25 cellular contexts compared by ENCODE assay signal in the genomic region with DNA sequence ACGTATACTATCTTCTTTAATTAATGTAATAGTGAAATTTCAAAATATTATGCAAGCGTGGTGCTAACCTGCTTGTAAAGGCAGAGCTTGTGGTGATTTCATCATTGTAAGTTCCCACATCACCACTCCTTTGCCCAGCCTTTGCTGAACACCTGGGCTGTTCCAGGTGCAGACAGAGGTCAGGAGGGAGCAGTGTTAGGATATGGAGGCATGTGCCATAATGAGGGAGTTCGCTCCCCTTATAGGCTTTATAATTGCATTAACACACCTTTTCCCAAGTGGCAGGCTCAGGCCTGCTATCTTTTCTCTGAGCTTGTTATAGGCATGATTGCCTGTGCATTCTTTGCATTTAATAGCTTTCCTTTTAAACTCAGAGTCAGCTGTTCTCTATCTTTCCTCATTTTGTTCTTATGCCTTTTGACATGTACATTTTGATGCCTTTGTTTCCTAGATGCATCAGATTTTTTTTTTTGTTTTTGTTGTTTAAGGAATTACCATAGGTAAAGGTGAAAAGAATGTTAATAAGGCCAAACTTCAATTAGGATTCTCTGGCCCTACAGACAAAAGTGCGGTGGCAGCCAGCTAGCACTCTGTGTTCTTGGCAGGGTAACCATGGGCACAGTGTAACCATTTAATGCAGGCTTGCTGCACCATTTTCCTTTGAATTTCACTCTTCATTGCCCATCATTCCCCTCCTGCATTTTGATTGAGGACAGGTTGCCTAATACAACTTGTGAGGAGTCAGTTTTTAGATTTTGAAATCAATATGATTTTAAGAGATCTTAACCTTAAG. TPM values are rescaled to one million over a fixed set of nuclear protein-coding genes. Genes with fewer than 3 reads are reported as not detected.
DNase-seq lines count a peak whose midpoint lies in the region; ATAC-seq and TF ChIP-seq lines count a peak whose summit lies in the region.
"Had no signal": no experiment of that assay in that cellular context is flagged by ENCODE, and none has a peak within 500 bp of the region (broad histone marks: within the 10 kb centered on the region; RNA-seq: fewer than 3 reads in every experiment).

No MANE protein-coding gene starts in this region.

- H3K4me1 ChIP-seq in breast epithelium, result no peaks in the 10 kb centered on the region
- H3K4me1 ChIP-seq in upper lobe of right lung, result no peaks in the 10 kb centered on the region
- no peaks in the 10 kb centered on the region for H3K4me1 ChIP-seq in A673 (ENCODE audit: insufficient read depth, low read length, poor library complexity, severe bottlenecking)
- H3K4me1 ChIP-seq: BLaER1, right lobe of liver, transverse colon had no signal

- POLR2A ChIA-PET in MCF 10A (lab: Yijun Ruan, JAX) (interaction anchor here (0.6 to 2.2 kb wide), 20 partner anchors 10 to 675 kb away, joined by 3 to 43 read pairs (median 4); a partner anchor contains a TSS), A673 (lab: Charles Lee; ENCODE audit: low non-redundant PET) (interaction anchor here (0.7 kb wide), 1 partner anchor 211 kb away, joined by 4 read pairs; no protein-coding TSS in a partner anchor)

- H3K9me3 ChIP-seq in breast epithelium (no peaks in the 10 kb centered on the region), upper lobe of right lung (no peaks in the 10 kb centered on the region), A673 (ENCODE audit: low read depth, low read length, poor library complexity, severe bottlenecking) (no peaks in the 10 kb centered on the region)
- H3K9me3 ChIP-seq: BLaER1, right lobe of liver, transverse colon had no signal

- H3K4me3 Mint-ChIP-seq in MCF 10A (ENCODE audit: unreplicated experiment) (no peak overlapping the region), brain (peak overlapping the region in 2 of 5 experiments; percentile 38 to 73), chondrocyte (ENCODE audit: unreplicated experiment) (no peak overlapping the region)
- H3K4me3 Mint-ChIP-seq: activated naive CD4-positive, alpha-beta T cell treated with anti-CD3 and anti-CD28 coated beads for 36 hours; central memory CD8-positive, alpha-beta T cell; naive thymus-derived CD8-positive, alpha-beta T cell; stimulated activated naive CD8-positive, alpha-beta T cell treated with anti-CD3 and anti-CD28 coated beads, Interleukin-15, Interleukin-2, amounts not matched to agents 100 ng/mL and 50 ng/mL, for 24 hours had no signal

- H3K27ac ChIP-seq in breast epithelium, result no peak overlapping the region
- no peak overlapping the region for H3K27ac ChIP-seq in upper lobe of right lung
- no peak overlapping the region for H3K27ac ChIP-seq in A673 (ENCODE audit: low read depth, low read length, poor library complexity, severe bottlenecking)
- H3K27ac ChIP-seq: BLaER1, right lobe of liver, transverse colon had no signal

- BruUV-seq in MCF 10A (replicated peaks; lab: Mats Ljungman, UMichigan) (no TSS peak), A673 (replicated peaks; lab: Mats Ljungman, UMichigan) (no TSS peak)

- intact Hi-C loops in MCF 10A (cut with micrococcal nuclease) (no loop called here), breast epithelium (cut with DNase I; ENCODE audit: low total_unique reads) (no loop called here), upper lobe of right lung (cut with DNase I) (no loop called here), A673 (cut with micrococcal nuclease; ENCODE audit: unreplicated experiment) (no loop called here)

- H3K27me3 Mint-ChIP-seq in MCF 10A (ENCODE audit: insufficient read depth, unreplicated experiment) (no peaks in the 10 kb centered on the region), brain (no peaks in the 10 kb centered on the region), chondrocyte (ENCODE audit: low read depth) (no peaks in the 10 kb centered on the region)
- H3K27me3 Mint-ChIP-seq: central memory CD8-positive, alpha-beta T cell; naive thymus-derived CD8-positive, alpha-beta T cell; stimulated activated naive CD8-positive, alpha-beta T cell treated with anti-CD3 and anti-CD28 coated beads, Interleukin-15, Interleukin-2, amounts not matched to agents 100 ng/mL and 50 ng/mL, for 24 hours had no signal

- H3K36me3 ChIP-seq in breast epithelium (no peaks in the 10 kb centered on the region), upper lobe of right lung (peaks cover 34% of the 10 kb centered on the region), A673 (ENCODE audit: insufficient read depth, low read length, poor library complexity, severe bottlenecking) (no peaks in the 10 kb centered on the region)
- H3K36me3 ChIP-seq: transverse colon had no signal

- H3K27me3 ChIP-seq in breast epithelium, result no peaks in the 10 kb centered on the region
- H3K27me3 ChIP-seq in upper lobe of right lung, result no peaks in the 10 kb centered on the region
- no peaks in the 10 kb centered on the region for H3K27me3 ChIP-seq in A673 (replicated peaks; ENCODE audit: insufficient read depth, low read depth, low read length, poor library complexity)
- H3K27me3 ChIP-seq: BLaER1, right lobe of liver, transverse colon had no signal

- H3K36me3 Mint-ChIP-seq in MCF 10A (ENCODE audit: insufficient read depth, unreplicated experiment) (peaks cover 7% of the 10 kb centered on the region), brain (no peaks in the 10 kb centered on the region), chondrocyte (ENCODE audit: low read depth) (peaks cover 11% of the 10 kb centered on the region)

- CTCF ChIA-PET in MCF 10A (lab: Yijun Ruan, JAX), result interaction anchor here (0.6 to 2.3 kb wide), 10 partner anchors 8 to 717 kb away, joined by 3 to 20 read pairs (median 4); no protein-coding TSS in a partner anchor
- CTCF ChIA-PET in A673 (lab: Charles Lee), result interaction anchor here (0.7 kb wide), 1 partner anchor 14 kb away, joined by 4 read pairs; no protein-coding TSS in a partner anchor

- peak overlapping the region; percentile 29 for H3K27ac Mint-ChIP-seq in MCF 10A (ENCODE audit: low read depth, unreplicated experiment)
- H3K27ac Mint-ChIP-seq in brain, result peak overlapping the region in 4 of 5 experiments; percentile 20 to 92 (median 60)
- no peak overlapping the region for H3K27ac Mint-ChIP-seq in chondrocyte (ENCODE audit: unreplicated experiment)
- H3K27ac Mint-ChIP-seq: activated naive CD4-positive, alpha-beta T cell treated with anti-CD3 and anti-CD28 coated beads for 36 hours; naive thymus-derived CD8-positive, alpha-beta T cell; stimulated activated naive CD8-positive, alpha-beta T cell treated with anti-CD3 and anti-CD28 coated beads, Interleukin-15, Interleukin-2, amounts not matched to agents 100 ng/mL and 50 ng/mL, for 24 hours had no signal

- DNase-seq in MCF 10A (ENCODE audit: unreplicated experiment) (peak; percentile 70), breast epithelium (ENCODE audit: low spot score in 2 of 2) (no peak), hippocampal formation (lab: John Stamatoyannopoulos, UW) (peak; percentile 16 to 26), upper lobe of right lung (no peak), A673 (ENCODE audit: low spot score) (no peak), chondrocyte (ENCODE audit: low spot score) (no peak)
- DNase-seq in activated naive CD4-positive, alpha-beta T cell treated with Interleukin-2 at 50 U/mL for 16 hours, result no peak
- DNase-seq: activated naive CD4-positive, alpha-beta T cell treated with anti-CD3 and anti-CD28 coated beads for 36 hours; activated T-cell treated with anti-CD3 and anti-CD28 coated beads, Interleukin-2, amount 50 U/mL, for 1 hour; amniotic stem cell; DND-41; effector CD4-positive, alpha-beta T cell; Kasumi-1; kidney glomerular epithelial cell; naive thymus-derived CD8-positive, alpha-beta T cell; NCI-H1048; NCI-H2029 treated with DMSO at 0.1 percent for 48 hours; NCI-H526; right lobe of liver; T-helper 9 cell; transverse colon had no signal

- no peaks in the 10 kb centered on the region for H3K9me3 Mint-ChIP-seq in MCF 10A (ENCODE audit: unreplicated experiment)
- H3K9me3 Mint-ChIP-seq in brain, result no peaks in the 10 kb centered on the region
- H3K9me3 Mint-ChIP-seq in chondrocyte (ENCODE audit: low read depth), result no peaks in the 10 kb centered on the region
- H3K9me3 Mint-ChIP-seq: activated naive CD4-positive, alpha-beta T cell treated with anti-CD3 and anti-CD28 coated beads for 36 hours; central memory CD8-positive, alpha-beta T cell; naive thymus-derived CD8-positive, alpha-beta T cell; stimulated activated naive CD8-positive, alpha-beta T cell treated with anti-CD3 and anti-CD28 coated beads, Interleukin-15, Interleukin-2, amounts not matched to agents 100 ng/mL and 50 ng/mL, for 24 hours had no signal

- H3K4me3 ChIP-seq in breast epithelium (no peak overlapping the region), upper lobe of right lung (no peak overlapping the region), A673 (ENCODE audit: low read depth, low read length, poor library complexity, severe bottlenecking) (no peak overlapping the region)
- H3K4me3 ChIP-seq: BLaER1, right lobe of liver, transverse colon had no signal

- peak; percentile 43 for ATAC-seq in upper lobe of right lung
- ATAC-seq: naive thymus-derived CD8-positive, alpha-beta T cell; right lobe of liver had no signal

- no peak for TF ChIP-seq CTCF in MCF 10A (IDR thresholded peaks at IDR 0.05; ENCODE audit: unreplicated experiment)
- TF ChIP-seq CTCF in breast epithelium (IDR thresholded peaks at IDR 0.05), result no peak
- TF ChIP-seq CTCF in brain (conservative IDR thresholded peaks at IDR 0.05), result no peak
- TF ChIP-seq CTCF in upper lobe of right lung (IDR thresholded peaks at IDR 0.05), result no peak
- no peak for TF ChIP-seq CTCF in A673 (conservative IDR thresholded peaks at IDR 0.05; ENCODE audit: low read depth, low read length)
- TF ChIP-seq CTCF in chondrocyte (IDR thresholded peaks at IDR 0.05), result no peak

- no peak for TF ChIP-seq POLR2A in breast epithelium (IDR thresholded peaks at IDR 0.05)

- H3K4me1 Mint-ChIP-seq in MCF 10A (ENCODE audit: insufficient read depth, unreplicated experiment), result peaks cover 12% of the 10 kb centered on the region
- H3K4me1 Mint-ChIP-seq in brain, result peaks cover 18% of the 10 kb centered on the region
- H3K4me1 Mint-ChIP-seq in chondrocyte (ENCODE audit: low read depth), result no peaks in the 10 kb centered on the region
- H3K4me1 Mint-ChIP-seq: central memory CD8-positive, alpha-beta T cell; naive thymus-derived CD8-positive, alpha-beta T cell had no signal

RNA-seq across cellular contexts. Expression of a gene that starts 12.6 kb away (rescaled TPM):
- total RNA-seq in MCF 10A (2022) (4.5 and 6.2 TPM in 2 replicates), breast epithelium (10 to 100 TPM in 2 of 3 donors, 1 to 10 TPM in 1; 8.2 to 20.6 (median 19.3) TPM), upper lobe of right lung (44.5 TPM), A673 (2021) (5.3 and 6.9 TPM in 2 replicates), chondrocyte (2.3 to 5.0 TPM (median 4.3 TPM) in 3 replicates)
- 3.2 TPM for polyA plus RNA-seq in brain (ENCODE audit: insufficient read depth, low read depth, low replicate concordance)

RNA-seq across cellular contexts. Expression of a gene that starts 36.9 kb away (rescaled TPM):
- 105 and 107 TPM in 2 replicates for total RNA-seq in MCF 10A (2022)
- 100 to 1,000 TPM in 2 of 3 donors, 10 to 100 TPM in 1; 89.3 to 173 (median 134) TPM for total RNA-seq in breast epithelium
- polyA plus RNA-seq in brain (ENCODE audit: insufficient read depth, low read depth, low replicate concordance), result 141 TPM
- total RNA-seq in upper lobe of right lung, result 126 TPM
- 374 and 384 TPM in 2 replicates for total RNA-seq in A673 (2021)
- total RNA-seq in chondrocyte, result 116 to 167 TPM (median 117 TPM) in 3 replicates

Comparison
In these comparisons a context has a peak if more than half of its experiments do, and no peak if none do; other contexts are left out.
1. DNase-seq: peak in MCF 10A (single experiment) and hippocampal formation (2 of 2); none in breast epithelium (0 of 2), upper lobe of right lung (single experiment), A673 (single experiment), chondrocyte (single experiment) and activated naive CD4-positive, alpha-beta T cell treated with Interleukin-2 at 50 U/mL for 16 hours (single experiment).